Comparison of ENCODE assay signal across 1 cellular context in the genomic region with DNA sequence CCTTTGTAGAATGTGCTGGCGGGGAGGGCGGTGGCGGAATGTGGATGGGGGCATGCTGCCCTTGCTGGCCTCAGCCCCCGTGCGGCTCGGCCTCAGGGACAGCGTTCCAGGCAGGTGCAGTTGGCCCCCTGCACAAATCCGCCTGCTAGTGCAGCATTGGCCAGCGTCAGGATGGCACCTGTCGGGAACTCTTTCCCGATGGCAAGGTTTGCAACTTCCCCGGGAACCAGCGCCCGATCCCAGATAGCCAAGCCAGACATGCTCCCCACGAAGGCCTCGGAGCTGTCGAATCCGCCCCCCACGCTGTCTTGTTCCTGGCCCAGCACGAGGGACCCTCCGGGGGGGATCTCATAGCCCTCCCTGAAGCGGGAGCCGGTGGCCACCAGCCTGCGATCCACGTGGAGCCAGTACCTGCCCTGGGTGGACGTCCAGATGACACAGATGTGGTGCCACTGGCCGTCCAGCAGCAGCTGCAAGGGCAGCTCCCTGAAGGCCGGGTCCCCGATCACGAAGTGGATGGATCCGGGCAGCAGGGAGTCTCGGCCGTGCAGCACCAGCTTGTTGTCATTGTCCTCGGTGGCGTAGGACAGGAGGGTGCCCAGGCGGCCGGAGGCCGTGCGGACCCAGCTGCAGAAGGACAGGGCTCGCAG.
A peak's percentile ranks its signal among the peaks of the same experiment; 100 is the strongest.
TF ChIP-seq lines count a peak whose summit lies in the region.

No MANE protein-coding gene starts in this region.

TF ChIP-seq in HepG2, 621 proteins besides CTCF, POLR2A, EP300 and RAD21:
- peak; percentile 88; the same call in 1 of the 2 replicates for TF ChIP-seq ZFP90 (CRISPR knock-in tag; IDR thresholded peaks at IDR 0.05; ENCODE audit: borderline replicate concordance)
- no peak for TF ChIP-seq NFYC (CRISPR knock-in tag; IDR thresholded peaks at IDR 0.05)
